10 cellular contexts compared by ENCODE assay signal in the genomic region with DNA sequence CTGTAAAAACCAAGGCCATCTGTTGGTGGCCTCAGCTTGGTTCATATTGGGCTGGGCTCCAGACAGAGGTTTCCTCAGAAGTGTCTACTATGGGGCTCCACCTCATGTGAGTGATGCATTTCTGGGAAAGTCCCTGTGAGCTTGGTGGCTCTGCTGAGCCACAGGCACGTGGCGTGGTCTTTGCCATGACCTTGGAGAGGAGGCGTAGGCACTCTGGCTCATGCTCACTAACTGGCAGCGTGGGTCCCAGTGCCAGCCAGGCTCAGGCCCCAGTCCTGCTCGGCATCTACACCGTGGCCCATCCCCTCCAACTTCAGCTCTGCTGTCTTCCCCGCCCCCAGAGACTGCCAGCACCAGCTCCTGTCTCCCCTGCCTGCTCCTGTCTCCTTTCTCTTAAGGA. TPM values are rescaled to one million over a fixed set of nuclear protein-coding genes. Genes with fewer than 3 reads are reported as not detected.
DNase-seq lines count a peak whose midpoint lies in the region; ATAC-seq and TF ChIP-seq lines count a peak whose summit lies in the region.
"Had no signal": no experiment of that assay in that cellular context is flagged by ENCODE, and none has a peak within 500 bp of the region (broad histone marks: within the 10 kb centered on the region; RNA-seq: fewer than 3 reads in every experiment).

No MANE protein-coding gene starts in this region.

- H3K27me3 Mint-ChIP-seq in activated CD4-positive, alpha-beta memory T cell treated with anti-CD3 and anti-CD28 coated beads, Interleukin-2, amount 10 ng/mL, durations not matched to agents 7 days and 5 days, result peaks cover 11% of the 10 kb centered on the region
- H3K27me3 Mint-ChIP-seq in CD14-positive monocyte (ENCODE audit: low read depth in 3 of 3), result peaks cover 2 to 12% (median 5%) of the 10 kb centered on the region in 3 donors

- H3K36me3 Mint-ChIP-seq in activated CD4-positive, alpha-beta memory T cell treated with anti-CD3 and anti-CD28 coated beads, Interleukin-2, amount 10 ng/mL, durations not matched to agents 7 days and 5 days (ENCODE audit: low read depth), result no peaks in the 10 kb centered on the region
- no peaks in the 10 kb centered on the region for H3K36me3 Mint-ChIP-seq in CD14-positive monocyte

- H3K4me1 Mint-ChIP-seq in activated CD4-positive, alpha-beta memory T cell treated with anti-CD3 and anti-CD28 coated beads, Interleukin-2, amount 10 ng/mL, durations not matched to agents 7 days and 5 days, result peaks cover 13% of the 10 kb centered on the region
- H3K4me1 Mint-ChIP-seq in CD14-positive monocyte, result no peaks in the 10 kb centered on the region

- H3K27ac Mint-ChIP-seq in activated CD4-positive, alpha-beta memory T cell treated with anti-CD3 and anti-CD28 coated beads, Interleukin-2, amount 10 ng/mL, durations not matched to agents 7 days and 5 days, result no peak overlapping the region
- no peak overlapping the region for H3K27ac Mint-ChIP-seq in CD14-positive monocyte

- H3K9me3 Mint-ChIP-seq in activated CD4-positive, alpha-beta memory T cell treated with anti-CD3 and anti-CD28 coated beads, Interleukin-2, amount 10 ng/mL, durations not matched to agents 7 days and 5 days, result no peaks in the 10 kb centered on the region
- H3K9me3 Mint-ChIP-seq in CD14-positive monocyte, result peaks cover 0 to 3% (median 0%) of the 10 kb centered on the region in 7 donors

- no peak overlapping the region for H3K4me3 Mint-ChIP-seq in activated CD4-positive, alpha-beta memory T cell treated with anti-CD3 and anti-CD28 coated beads, Interleukin-2, amount 10 ng/mL, durations not matched to agents 7 days and 5 days
- H3K4me3 Mint-ChIP-seq in CD14-positive monocyte, result no peak overlapping the region

- TF ChIP-seq CTCF in GM13977 (IDR thresholded peaks at IDR 0.05; ENCODE audit: extremely low read depth, insufficient read depth, missing control alignments) (no peak), CD14-positive monocyte (IDR thresholded peaks at IDR 0.05) (no peak)

- in situ Hi-C loops in GM13977 (cut with MboI; ENCODE audit: low pct_unique_long_range_greater_than_20kb, low sequenced_read_pairs, unreplicated experiment), result loop anchor here (10.0 kb wide), 1 partner anchor 51 kb away; no protein-coding TSS in a partner anchor

- ATAC-seq in left lobe of liver (no peak), GM21723 (IDR thresholded peaks at IDR 0.05; ENCODE audit: unreplicated experiment) (no peak)

- POLR2A ChIA-PET in activated CD4-positive, alpha-beta memory T cell treated with anti-CD3 and anti-CD28 coated beads, Interleukin-2, amount 10 ng/mL, durations not matched to agents 7 days and 5 days (lab: Charles Lee), result no interaction called here

- CTCF ChIA-PET in activated CD4-positive, alpha-beta memory T cell treated with anti-CD3 and anti-CD28 coated beads, Interleukin-2, amount 10 ng/mL, durations not matched to agents 7 days and 5 days (lab: Charles Lee), result interaction anchor here (0.5 kb wide), 2 partner anchors 53 to 127 kb away, joined by 3 read pairs; no protein-coding TSS in a partner anchor

- peak; percentile 76 for DNase-seq in GM13977 (ENCODE audit: low spot score)
- peak; percentile 58 for DNase-seq in activated CD4-positive, alpha-beta memory T cell treated with anti-CD3 and anti-CD28 coated beads, Interleukin-2, amount 10 ng/mL, durations not matched to agents 7 days and 5 days
- DNase-seq in glomerular visceral epithelial cell (ENCODE audit: extremely low spot score), result peak; percentile 56
- DNase-seq in stimulated activated CD4-positive, alpha-beta T cell treated with anti-CD3 and anti-CD28 coated beads, Interleukin-1b, Interleukin-23, amount 100 ng/mL, for 48 hours, result peak; percentile 85
- no peak for DNase-seq in NK-92 treated with Interleukin-12 subunit alpha and Interleukin-12 subunit beta, amount 100 ng/mL, for 24 hours (lab: John Stamatoyannopoulos, UW)
- DNase-seq in left lobe of liver (ENCODE audit: low spot score), result no peak
- DNase-seq in CD14-positive monocyte (ENCODE audit: low spot score), result no peak
- DNase-seq: islet precursor cell had no signal

- intact Hi-C loops in CD14-positive monocyte (cut with micrococcal nuclease), result no loop called here

RNA-seq across cellular contexts. Expression of a gene that starts 10.6 kb away (rescaled TPM):
- total RNA-seq in activated CD4-positive, alpha-beta memory T cell treated with anti-CD3 and anti-CD28 coated beads, Interleukin-2, amount 10 ng/mL, durations not matched to agents 7 days and 5 days, result not detected
- not detected for total RNA-seq in left lobe of liver
- polyA plus RNA-seq in CD14-positive monocyte, result under 1 TPM in 1 of 2 donors, not detected in 1; 0.08 TPM
- total RNA-seq: HT1080 had no signal

RNA-seq across cellular contexts. Expression of a gene that starts 13.3 kb away (rescaled TPM):
- total RNA-seq in activated CD4-positive, alpha-beta memory T cell treated with anti-CD3 and anti-CD28 coated beads, Interleukin-2, amount 10 ng/mL, durations not matched to agents 7 days and 5 days, result not detected
- 0.35 TPM for total RNA-seq in left lobe of liver
- polyA plus RNA-seq in CD14-positive monocyte, result not detected
- total RNA-seq: HT1080 had no signal

RNA-seq across cellular contexts. Expression of a gene that starts 18.5 kb away (rescaled TPM):
- total RNA-seq in activated CD4-positive, alpha-beta memory T cell treated with anti-CD3 and anti-CD28 coated beads, Interleukin-2, amount 10 ng/mL, durations not matched to agents 7 days and 5 days, result 10 to 100 TPM; 36.7 to 37.7 TPM
- total RNA-seq in left lobe of liver, result 18.5 TPM
- polyA plus RNA-seq in CD14-positive monocyte, result 1 to 10 TPM; 4.2 to 5.3 TPM

Comparison
In these comparisons a context has a peak if more than half of its experiments do, and no peak if none do; other contexts are left out.
1. DNase-seq: peak in GM13977 (single experiment), activated CD4-positive, alpha-beta memory T cell treated with anti-CD3 and anti-CD28 coated beads, Interleukin-2, amount 10 ng/mL, durations not matched to agents 7 days and 5 days (single experiment), glomerular visceral epithelial cell (single experiment) and stimulated activated CD4-positive, alpha-beta T cell treated with anti-CD3 and anti-CD28 coated beads, Interleukin-1b, Interleukin-23, amount 100 ng/mL, for 48 hours (single experiment); none in NK-92 treated with Interleukin-12 subunit alpha and Interleukin-12 subunit beta, amount 100 ng/mL, for 24 hours (single experiment), left lobe of liver (single experiment) and CD14-positive monocyte (single experiment).